27 cellular contexts compared by ENCODE assay signal in the genomic region with DNA sequence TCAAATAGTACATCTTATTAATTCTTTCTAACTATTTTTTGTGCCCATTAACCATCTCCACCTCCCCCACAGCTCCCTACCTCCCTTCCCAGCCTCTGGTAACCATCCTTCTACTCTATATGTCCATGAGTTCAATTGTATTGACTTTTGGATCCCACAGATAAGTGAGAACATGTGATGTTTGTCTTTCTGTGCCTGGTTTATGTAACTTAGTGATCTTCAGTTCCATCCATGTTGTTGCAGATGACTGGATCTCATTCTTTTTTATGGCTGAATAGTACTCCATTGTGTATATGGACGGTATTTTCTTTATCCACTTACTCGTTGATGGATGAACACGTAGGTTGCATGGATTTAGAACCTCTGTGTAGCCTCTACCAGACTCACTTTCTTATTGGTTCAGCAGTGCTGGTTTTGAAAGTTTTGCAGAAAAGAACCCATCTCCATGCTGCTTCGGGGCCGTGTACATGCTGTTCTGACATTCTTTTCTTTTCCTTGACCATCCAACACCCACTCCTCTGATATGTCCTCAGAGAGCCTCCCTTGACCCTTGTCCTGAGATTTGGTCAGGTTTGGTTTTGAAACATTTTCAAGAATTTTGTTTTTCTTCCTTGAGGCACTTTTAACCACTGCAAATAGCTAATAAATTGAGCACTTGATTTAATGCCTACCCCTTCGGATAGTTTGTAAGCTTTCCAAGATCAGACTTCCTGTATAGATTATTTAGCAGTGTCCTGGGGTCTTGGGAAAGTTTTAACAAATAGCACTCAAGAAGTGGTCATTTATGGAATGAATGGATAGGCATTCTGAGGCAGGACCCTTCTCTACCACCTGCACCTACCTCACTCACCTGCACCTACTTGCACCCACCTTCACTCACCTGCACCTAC.
DNase-seq lines count a peak whose midpoint lies in the region; ATAC-seq, FAIRE-seq and TF ChIP-seq lines count a peak whose summit lies in the region.
"Had no signal": no experiment of that assay in that cellular context is flagged by ENCODE, and none has a peak within 500 bp of the region (broad histone marks: within the 10 kb centered on the region; RNA-seq: fewer than 3 reads in every experiment).

No MANE protein-coding gene starts in this region.

- H2AFZ ChIP-seq in HepG2 (ENCODE audit: low read length) = no peak overlapping the region

- no peak overlapping the region for H3K4me2 ChIP-seq in HepG2 (ENCODE audit: low read depth, low read length)
- H3K4me2 ChIP-seq: BLaER1 treated with 17β-estradiol and CSF1 and Interleukin-3, amounts not matched to agents 10 nM and 100 nM had no signal

- TF ChIP-seq RAD21 in HepG2 (CRISPR knock-in tag; IDR thresholded peaks at IDR 0.05) = no peak

- H3K4me1 ChIP-seq in HepG2 (ENCODE audit: insufficient read depth, low read length) (no peaks in the 10 kb centered on the region), right lobe of liver (no peaks in the 10 kb centered on the region)
- H3K4me1 ChIP-seq: ascending aorta; BLaER1 treated with 17β-estradiol and CSF1 and Interleukin-3, amounts not matched to agents 10 nM and 100 nM; heart right ventricle; suprapubic skin had no signal

- FAIRE-seq in HepG2 (lab: Jason Lieb, UNC) = peak; percentile 79
- FAIRE-seq: D721Med had no signal

- H3K27me3 ChIP-seq in HepG2 (ENCODE audit: control insufficient read depth in 1 of 2, insufficient read depth in 2 of 2, low read length in 2 of 2) = no peaks in the 10 kb centered on the region
- H3K27me3 ChIP-seq in right lobe of liver = no peaks in the 10 kb centered on the region
- H3K27me3 ChIP-seq: ascending aorta; BLaER1 treated with 17β-estradiol and CSF1 and Interleukin-3, amounts not matched to agents 10 nM and 100 nM; heart right ventricle; ovary; suprapubic skin had no signal

- TF ChIP-seq EP300 in HepG2 (IDR thresholded peaks at IDR 0.05; ENCODE audit: low read depth in 2 of 2, low read length in 2 of 2) = no peak
- no peak for TF ChIP-seq EP300 in HepG2 (CRISPR knock-in tag; IDR thresholded peaks at IDR 0.05; ENCODE audit: borderline replicate concordance)

- no peaks in the 10 kb centered on the region for H4K20me1 ChIP-seq in HepG2 (ENCODE audit: insufficient read depth, low read length)
- H4K20me1 ChIP-seq: BLaER1 treated with 17β-estradiol and CSF1 and Interleukin-3, amounts not matched to agents 10 nM and 100 nM had no signal

- POLR2A ChIA-PET in HepG2 (lab: Yijun Ruan, JAX) = no interaction called here

- no peaks in the 10 kb centered on the region for H3K79me2 ChIP-seq in HepG2 (ENCODE audit: insufficient read depth, low read length)

- DNase-seq in HepG2 (ENCODE audit: low spot score) (no peak), right lobe of liver (no peak), RPMI7951 (ENCODE audit: low read depth) (peak; percentile 62), fibroblast of villous mesenchyme (ENCODE audit: low read depth) (peak; percentile 34), Kasumi-1 (lab: John Stamatoyannopoulos, UW) (no peak)
- no peak for DNase-seq in activated CD4-positive, alpha-beta T cell treated with anti-CD3 and anti-CD28 coated beads, Interleukin-2, amount 50 U/mL, for 1 hour
- DNase-seq: ACHN; activated naive CD4-positive, alpha-beta T cell treated with anti-CD3 and anti-CD28 coated beads, Interleukin-2, amount 10 ng/mL, durations not matched to agents 7 days and 5 days; activated T-cell treated with anti-CD3 and anti-CD28 coated beads, Interleukin-2, amount 50 U/mL, for 48 hours; caudate nucleus; dermis blood vessel endothelial cell; GDM1; heart right ventricle; Karpas-422; left colon; naive thymus-derived CD4-positive, alpha-beta T cell; NCI-H1417 treated with DMSO at 0.1 percent for 48 hours; NCI-H524; ovary; right cardiac atrium; T-helper 9 cell had no signal

- WGBS in HepG2 (ENCODE audit: low lambda C conversion rate) = 36% methylated on average over 6 of the region's 6 CpGs
- 37% methylated on average over 5 of the region's 6 CpGs for WGBS in right lobe of liver (ENCODE audit: insufficient coverage, low coverage, low lambda C conversion rate, missing lambda C conversion rate)

- no peak overlapping the region for H3K4me3 ChIP-seq in HepG2 (replicated peaks in 1 of 3; ENCODE audit: insufficient read depth in 1 of 3, low read depth in 2 of 3, low read length in 3 of 3)
- H3K4me3 ChIP-seq in right lobe of liver = no peak overlapping the region
- H3K4me3 ChIP-seq in fibroblast of villous mesenchyme (ENCODE audit: low read depth, low read length) = no peak overlapping the region
- H3K4me3 ChIP-seq: ascending aorta; BLaER1 treated with 17β-estradiol and CSF1 and Interleukin-3, amounts not matched to agents 10 nM and 100 nM; heart right ventricle; ovary; suprapubic skin had no signal

- no TSS peak for BruUV-seq in HepG2 (replicated peaks; lab: Mats Ljungman, UMichigan)

- H3K9me3 ChIP-seq in HepG2 (ENCODE audit: low read length) = peaks cover 40% of the 10 kb centered on the region
- no peaks in the 10 kb centered on the region for H3K9me3 ChIP-seq in right lobe of liver
- H3K9me3 ChIP-seq: ascending aorta, ovary, suprapubic skin had no signal

- H3K9ac ChIP-seq in HepG2 (ENCODE audit: insufficient read depth, low read depth, low read length) = no peak overlapping the region
- H3K9ac ChIP-seq: BLaER1 treated with 17β-estradiol and CSF1 and Interleukin-3, amounts not matched to agents 10 nM and 100 nM had no signal

- peak; percentile 33; the same call in 2 of the 3 replicates for ATAC-seq in HepG2
- no peak for ATAC-seq in right lobe of liver
- no peak for ATAC-seq in GM18870 (IDR thresholded peaks at IDR 0.05; ENCODE audit: unreplicated experiment)
- no peak for ATAC-seq in GM21619 (IDR thresholded peaks at IDR 0.05; ENCODE audit: unreplicated experiment)
- ATAC-seq: heart right ventricle; left colon; naive thymus-derived CD4-positive, alpha-beta T cell; right cardiac atrium had no signal

- TF ChIP-seq POLR2A in HepG2 (IDR thresholded peaks at IDR 0.05; ENCODE audit: insufficient read depth in 1 of 2, low read depth in 2 of 2, low read length in 2 of 2) (no peak), right lobe of liver (IDR thresholded peaks at IDR 0.05) (no peak)

- intact Hi-C loops in HepG2 (cut with micrococcal nuclease; ENCODE audit: unreplicated experiment) (no loop called here), right lobe of liver (cut with DNase I) (no loop called here)

- H3K36me3 ChIP-seq in HepG2 (replicated peaks in 1 of 2; ENCODE audit: control insufficient read depth in 1 of 2, insufficient read depth in 2 of 2, low read length in 2 of 2) = no peaks in the 10 kb centered on the region
- no peaks in the 10 kb centered on the region for H3K36me3 ChIP-seq in right lobe of liver
- H3K36me3 ChIP-seq: ascending aorta; BLaER1 treated with 17β-estradiol and CSF1 and Interleukin-3, amounts not matched to agents 10 nM and 100 nM; heart right ventricle; ovary; suprapubic skin had no signal

- TF ChIP-seq CTCF in HepG2 (CRISPR knock-in tag; IDR thresholded peaks at IDR 0.05) = no peak
- TF ChIP-seq CTCF in right lobe of liver (IDR thresholded peaks at IDR 0.05) = no peak
- TF ChIP-seq CTCF in fibroblast of villous mesenchyme (IDR thresholded peaks at IDR 0.05; ENCODE audit: insufficient read depth, low read depth, low read length) = no peak

- H3K27ac ChIP-seq in HepG2 (ENCODE audit: extremely low read length, insufficient read depth, low read length) (no peak overlapping the region), right lobe of liver (no peak overlapping the region)
- H3K27ac ChIP-seq: ascending aorta; BLaER1 treated with 17β-estradiol and CSF1 and Interleukin-3, amounts not matched to agents 10 nM and 100 nM; heart right ventricle; ovary; suprapubic skin had no signal

- CTCF ChIA-PET in HepG2 (lab: Yijun Ruan, JAX; ENCODE audit: low intra/inter-chr PET ratio, low total read pairs) = no interaction called here

- in situ Hi-C loops in HepG2 (cut with HindIII; ENCODE audit: extremely low pct_ligation_motif_present, low pct_unique_long_range_greater_than_20kb) = no loop called here

TF ChIP-seq in HepG2, 621 proteins besides CTCF, POLR2A, EP300 and RAD21 (continues in another document):
- no peak for TF ChIP-seq KMT2A (CRISPR knock-in tag; IDR thresholded peaks at IDR 0.05)
- 0 out of 2 replicates have a peak, but pooled peaks have one; percentile 29 for TF ChIP-seq RARA (CRISPR knock-in tag; IDR thresholded peaks at IDR 0.05)
- TF ChIP-seq, protein P1, sequence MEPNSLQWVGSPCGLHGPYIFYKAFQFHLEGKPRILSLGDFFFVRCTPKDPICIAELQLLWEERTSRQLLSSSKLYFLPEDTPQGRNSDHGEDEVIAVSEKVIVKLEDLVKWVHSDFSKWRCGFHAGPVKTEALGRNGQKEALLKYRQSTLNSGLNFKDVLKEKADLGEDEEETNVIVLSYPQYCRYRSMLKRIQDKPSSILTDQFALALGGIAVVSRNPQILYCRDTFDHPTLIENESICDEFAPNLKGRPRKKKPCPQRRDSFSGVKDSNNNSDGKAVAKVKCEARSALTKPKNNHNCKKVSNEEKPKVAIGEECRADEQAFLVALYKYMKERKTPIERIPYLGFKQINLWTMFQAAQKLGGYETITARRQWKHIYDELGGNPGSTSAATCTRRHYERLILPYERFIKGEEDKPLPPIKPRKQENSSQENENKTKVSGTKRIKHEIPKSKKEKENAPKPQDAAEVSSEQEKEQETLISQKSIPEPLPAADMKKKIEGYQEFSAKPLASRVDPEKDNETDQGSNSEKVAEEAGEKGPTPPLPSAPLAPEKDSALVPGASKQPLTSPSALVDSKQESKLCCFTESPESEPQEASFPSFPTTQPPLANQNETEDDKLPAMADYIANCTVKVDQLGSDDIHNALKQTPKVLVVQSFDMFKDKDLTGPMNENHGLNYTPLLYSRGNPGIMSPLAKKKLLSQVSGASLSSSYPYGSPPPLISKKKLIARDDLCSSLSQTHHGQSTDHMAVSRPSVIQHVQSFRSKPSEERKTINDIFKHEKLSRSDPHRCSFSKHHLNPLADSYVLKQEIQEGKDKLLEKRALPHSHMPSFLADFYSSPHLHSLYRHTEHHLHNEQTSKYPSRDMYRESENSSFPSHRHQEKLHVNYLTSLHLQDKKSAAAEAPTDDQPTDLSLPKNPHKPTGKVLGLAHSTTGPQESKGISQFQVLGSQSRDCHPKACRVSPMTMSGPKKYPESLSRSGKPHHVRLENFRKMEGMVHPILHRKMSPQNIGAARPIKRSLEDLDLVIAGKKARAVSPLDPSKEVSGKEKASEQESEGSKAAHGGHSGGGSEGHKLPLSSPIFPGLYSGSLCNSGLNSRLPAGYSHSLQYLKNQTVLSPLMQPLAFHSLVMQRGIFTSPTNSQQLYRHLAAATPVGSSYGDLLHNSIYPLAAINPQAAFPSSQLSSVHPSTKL (CRISPR knock-in tag; IDR thresholded peaks at IDR 0.05) = 0 out of 2 replicates have a peak, but pooled peaks have one; percentile 26
- 0 out of 2 replicates have a peak, but pooled peaks have one; percentile 24 for TF ChIP-seq RCOR2 (CRISPR knock-in tag; IDR thresholded peaks at IDR 0.05)
- no peak for TF ChIP-seq STAT5B (CRISPR knock-in tag; IDR thresholded peaks at IDR 0.05)
- peak; percentile 43; the same call in 1 of the 2 replicates for TF ChIP-seq ZNF644 (CRISPR knock-in tag; IDR thresholded peaks at IDR 0.05; ENCODE audit: low read depth)
- TF ChIP-seq FOXA3 (CRISPR knock-in tag; IDR thresholded peaks at IDR 0.05) = peak; percentile 43; the same call in 1 of the 2 replicates
- peak; percentile 41; the same call in 1 of the 2 replicates for TF ChIP-seq ZBTB20 (CRISPR knock-in tag; IDR thresholded peaks at IDR 0.05; ENCODE audit: borderline replicate concordance, low read depth)

Comparison
In these comparisons a context has a peak if more than half of its experiments do, and no peak if none do; other contexts are left out.
1. DNase-seq: peak in RPMI7951 (single experiment) and fibroblast of villous mesenchyme (single experiment); none in HepG2 (single experiment), right lobe of liver (0 of 3), Kasumi-1 (0 of 2) and activated CD4-positive, alpha-beta T cell treated with anti-CD3 and anti-CD28 coated beads, Interleukin-2, amount 50 U/mL, for 1 hour (single experiment).